In genomic region chr15:41620536-41621199, GRCh38 we compare ENCODE assay signal across 9 cellular contexts. TPM values are rescaled to one million over a fixed set of nuclear protein-coding genes. Genes with fewer than 3 reads are reported as not detected.
DNase-seq lines count a peak whose midpoint lies in the region; ATAC-seq and TF ChIP-seq lines count a peak whose summit lies in the region.
"Had no signal": no experiment of that assay in that cellular context is flagged by ENCODE, and none has a peak within 500 bp of the region (broad histone marks: within the 10 kb centered on the region; RNA-seq: fewer than 3 reads in every experiment).

No MANE protein-coding gene starts in this region.

- no peaks in the 10 kb centered on the region for H3K27me3 ChIP-seq in MG63

- H3K27ac ChIP-seq in caudate nucleus (ENCODE audit: low read depth, low read length), result peak overlapping the region; percentile 91
- H3K27ac ChIP-seq: KMS-11 had no signal

- peak overlapping the region; percentile 65 for H3K4me3 ChIP-seq in MG63

- no peaks in the 10 kb centered on the region for H3K9me3 ChIP-seq in MG63

- H3K9me3 Mint-ChIP-seq in mesothelial cell of epicardium, result peaks cover 16% of the 10 kb centered on the region

- TF ChIP-seq CTCF in mesothelial cell of epicardium (IDR thresholded peaks at IDR 0.05; ENCODE audit: unreplicated experiment), result no peak

- no peaks in the 10 kb centered on the region for H3K36me3 ChIP-seq in MG63

- H3K27ac Mint-ChIP-seq in mesothelial cell of epicardium, result peak overlapping the region; percentile 81

- peak; percentile 63 for DNase-seq in DMS53 (lab: John Stamatoyannopoulos, UW)
- no peak for DNase-seq in MG63
- DNase-seq in caudate nucleus (lab: John Stamatoyannopoulos, UW), result no peak
- DNase-seq in mesothelial cell of epicardium (ENCODE audit: low spot score in 2 of 2, unreplicated experiment in 2 of 2), result no peak
- no peak for DNase-seq in NAMALWA (ENCODE audit: low spot score)
- no peak for DNase-seq in 8988T
- no peak for DNase-seq in amniotic stem cell (lab: John Stamatoyannopoulos, UW)

- no peaks in the 10 kb centered on the region for H3K27me3 Mint-ChIP-seq in mesothelial cell of epicardium (ENCODE audit: low read depth)

- no peak for ATAC-seq in GM18873 (IDR thresholded peaks at IDR 0.05; ENCODE audit: low FRiP score, unreplicated experiment)

- H3K4me3 Mint-ChIP-seq in mesothelial cell of epicardium, result peak overlapping the region; percentile 62

- H3K4me1 Mint-ChIP-seq in mesothelial cell of epicardium, result peaks cover 14% of the 10 kb centered on the region

- peaks cover 3% of the 10 kb centered on the region for H3K36me3 Mint-ChIP-seq in mesothelial cell of epicardium

RNA-seq across cellular contexts. Expression of gene MGA, which starts 39.5 kb away (rescaled TPM):
- 10.4 and 12.8 TPM in 2 replicates for total RNA-seq in MG63 (2014; rRNA removed; shearing (Covaris generic); ENCODE audit: low replicate concordance)
- 68.9 to 74.6 TPM (median 71.4 TPM) in 3 replicates for total RNA-seq in mesothelial cell of epicardium
